ENCODE assay signal across 8 cellular contexts in genomic region chr13:77028202-77028601, GRCh38. TPM values are rescaled to one million over a fixed set of nuclear protein-coding genes. Genes with fewer than 3 reads are reported as not detected.
DNase-seq lines count a peak whose midpoint lies in the region; ATAC-seq, FAIRE-seq and TF ChIP-seq lines count a peak whose summit lies in the region.

No MANE protein-coding gene starts in this region.

- H3K79me2 ChIP-seq in astrocyte (ENCODE audit: insufficient read depth, low read length): peaks cover 33% of the 10 kb centered on the region

- ATAC-seq in memory B cell (ENCODE audit: low read depth) (no peak), GM21390 (IDR thresholded peaks at IDR 0.05; ENCODE audit: unreplicated experiment) (no peak), GM21576 (IDR thresholded peaks at IDR 0.05; ENCODE audit: unreplicated experiment) (no peak)

- H3K4me3 ChIP-seq in AG04449 (ENCODE audit: low read depth, low read length) (peak overlapping the region; percentile 90), astrocyte (ENCODE audit: insufficient read depth, low read depth, low read length) (peak overlapping the region; percentile 71)

- no peaks in the 10 kb centered on the region for H3K27me3 Mint-ChIP-seq in IgD-negative memory B cell
- no peaks in the 10 kb centered on the region for H3K27me3 Mint-ChIP-seq in astrocyte (ENCODE audit: low read depth, unreplicated experiment)
- no peaks in the 10 kb centered on the region for H3K27me3 Mint-ChIP-seq in memory B cell

- H3K36me3 Mint-ChIP-seq in IgD-negative memory B cell (no peaks in the 10 kb centered on the region), astrocyte (ENCODE audit: low read depth, unreplicated experiment) (no peaks in the 10 kb centered on the region), memory B cell (peaks cover 2% of the 10 kb centered on the region)

- H3K4me1 Mint-ChIP-seq in IgD-negative memory B cell (peaks cover 24 to 41% (median 26%) of the 10 kb centered on the region in 3 donors), astrocyte (ENCODE audit: low read depth, unreplicated experiment) (peaks cover 20% of the 10 kb centered on the region), memory B cell (peaks cover 24% of the 10 kb centered on the region)

- H3K27ac Mint-ChIP-seq in IgD-negative memory B cell (peak overlapping the region in 1 of 3 donors; percentile 99), astrocyte (ENCODE audit: unreplicated experiment) (peak overlapping the region; percentile 75), memory B cell (no peak overlapping the region)

- H3K27me3 ChIP-seq in astrocyte (ENCODE audit: insufficient read depth, low read length): no peaks in the 10 kb centered on the region

- H2AFZ ChIP-seq in astrocyte (ENCODE audit: low read depth, low read length): peak overlapping the region; percentile 77

- H3K4me3 Mint-ChIP-seq in IgD-negative memory B cell: peak overlapping the region in 3 of 4 donors; percentile 95 to 99 (median 99)
- H3K4me3 Mint-ChIP-seq in astrocyte (ENCODE audit: unreplicated experiment): peak overlapping the region; percentile 84
- peak overlapping the region; percentile 96 for H3K4me3 Mint-ChIP-seq in memory B cell

- FAIRE-seq in astrocyte (lab: Jason Lieb, UNC): no peak

- no peak for TF ChIP-seq CTCF in AG04449 (IDR thresholded peaks at IDR 0.05; ENCODE audit: insufficient read depth, low read length, missing control alignments)
- TF ChIP-seq CTCF in astrocyte (IDR thresholded peaks at IDR 0.05; ENCODE audit: insufficient read depth, low read depth, low read length): no peak

- H3K27ac ChIP-seq in astrocyte (ENCODE audit: low read depth, low read length): peak overlapping the region; percentile 76

- H3K4me2 ChIP-seq in astrocyte (ENCODE audit: low read length): peak overlapping the region; percentile 95

- H3K9ac ChIP-seq in astrocyte (ENCODE audit: low read length): peak overlapping the region; percentile 91

- H3K36me3 ChIP-seq in astrocyte (ENCODE audit: insufficient read depth, low read length): no peaks in the 10 kb centered on the region

- peaks cover 28% of the 10 kb centered on the region for H4K20me1 ChIP-seq in astrocyte (ENCODE audit: insufficient read depth, low read length)

- H3K9me3 Mint-ChIP-seq in IgD-negative memory B cell (no peaks in the 10 kb centered on the region), astrocyte (ENCODE audit: unreplicated experiment) (no peaks in the 10 kb centered on the region), memory B cell (no peaks in the 10 kb centered on the region)

- no peaks in the 10 kb centered on the region for H3K9me3 ChIP-seq in astrocyte (ENCODE audit: insufficient read depth, low read depth, low read length)

- DNase-seq in AG04449 (ENCODE audit: low read depth, low spot score) (no peak), astrocyte (ENCODE audit: low read depth) (no peak), memory B cell (ENCODE audit: low spot score in 2 of 2) (no peak), 8988T (no peak), COLO829 (ENCODE audit: low spot score) (no peak)

- H3K4me1 ChIP-seq in astrocyte (ENCODE audit: insufficient read depth, low read length): peaks cover 19% of the 10 kb centered on the region

- CTCF ChIA-PET in AG04449 (lab: Yijun Ruan, JAX): interaction anchor here (1.0 to 1.7 kb wide), 3 partner anchors 9 to 47 kb away, joined by 3 to 7 read pairs (median 4); no protein-coding TSS in a partner anchor

- POLR2A ChIA-PET in AG04449 (lab: Yijun Ruan, JAX): no interaction called here

RNA-seq across cellular contexts. Expression of gene FBXL3, which starts 1.2 kb away (rescaled TPM):
- polyA plus RNA-seq in IgD-negative memory B cell: 43.4 TPM
- 36.0 and 37.2 TPM in 2 replicates for total RNA-seq in astrocyte

RNA-seq across cellular contexts. Expression of gene CLN5, which starts 36.3 kb away (rescaled TPM):
- 16.9 TPM for polyA plus RNA-seq in IgD-negative memory B cell
- 32.9 and 35.8 TPM in 2 replicates for total RNA-seq in astrocyte
